In the genomic region with DNA sequence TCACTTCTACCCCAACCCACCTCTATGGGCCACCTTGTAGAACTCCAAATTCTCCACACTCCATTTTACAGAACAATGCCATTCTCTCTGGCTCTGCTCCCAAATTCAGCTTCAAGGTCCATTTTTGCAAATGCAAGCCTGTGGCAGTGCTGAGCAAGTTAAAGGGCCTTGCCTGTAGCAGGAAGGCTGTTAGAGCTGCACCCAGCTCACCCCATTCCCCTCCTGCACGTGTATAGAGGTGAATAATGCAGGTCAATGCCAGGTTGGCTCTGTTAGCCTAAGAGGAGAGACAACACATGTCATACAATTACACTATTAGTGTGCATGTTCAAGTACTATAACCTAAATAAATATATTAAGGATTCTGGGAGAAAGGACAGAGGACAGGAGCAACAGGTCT, we compare ENCODE assay signal across 23 cellular contexts.
"Had no signal": no experiment of that assay in that cellular context is flagged by ENCODE, and none has a peak within 500 bp of the region (broad histone marks: within the 10 kb centered on the region; RNA-seq: fewer than 3 reads in every experiment).

No MANE protein-coding gene starts in this region.

- H3K9me3 ChIP-seq: esophagus muscularis mucosa, gastroesophageal sphincter, heart left ventricle, lower lobe of right lung, ovary, psoas muscle, sigmoid colon, stomach, thyroid gland had no signal

- H2AFZ ChIP-seq: hepatocyte had no signal

- H3K36me3 Mint-ChIP-seq: natural killer cell; stimulated activated effector memory CD8-positive, alpha-beta T cell treated with anti-CD3 and anti-CD28 coated beads, Interleukin-12 subunit alpha, Interleukin-12 subunit beta, amount 100 ng/mL, for 72 hours had no signal

- H3K4me3 Mint-ChIP-seq: dendritic cell treated with granulocyte-macrophage colony-stimulating factor and Interleukin-4, amounts not matched to agents 40 ng/mL and 50 ng/mL, for 4 days; natural killer cell; stimulated activated effector memory CD8-positive, alpha-beta T cell treated with anti-CD3 and anti-CD28 coated beads, Interleukin-12 subunit alpha, Interleukin-12 subunit beta, amount 100 ng/mL, for 72 hours had no signal

- H3K4me3 ChIP-seq: esophagus muscularis mucosa, gastroesophageal sphincter, heart left ventricle, hepatocyte, lower lobe of right lung, ovary, psoas muscle, sigmoid colon, stomach, thyroid gland had no signal

- H3K27ac ChIP-seq: esophagus muscularis mucosa, foreskin keratinocyte, gastroesophageal sphincter, heart left ventricle, hepatocyte, lower lobe of right lung, ovary, psoas muscle, sigmoid colon, stomach, thyroid gland had no signal

- H3K27ac Mint-ChIP-seq: dendritic cell treated with granulocyte-macrophage colony-stimulating factor and Interleukin-4, amounts not matched to agents 40 ng/mL and 50 ng/mL, for 4 days; natural killer cell; stimulated activated effector memory CD8-positive, alpha-beta T cell treated with anti-CD3 and anti-CD28 coated beads, Interleukin-12 subunit alpha, Interleukin-12 subunit beta, amount 100 ng/mL, for 72 hours had no signal

- ATAC-seq: foreskin keratinocyte; gastroesophageal sphincter; heart left ventricle; left ventricle myocardium superior; lower lobe of right lung; natural killer cell; psoas muscle; right cardiac atrium; stimulated activated effector memory CD8-positive, alpha-beta T cell treated with anti-CD3 and anti-CD28 coated beads, Interleukin-12 subunit alpha, Interleukin-12 subunit beta, amount 100 ng/mL, for 72 hours had no signal

- H3K79me2 ChIP-seq: hepatocyte had no signal

- H3K36me3 ChIP-seq: esophagus muscularis mucosa, gastroesophageal sphincter, heart left ventricle, lower lobe of right lung, ovary, sigmoid colon, stomach, thyroid gland had no signal

- DNase-seq: effector CD8-positive, alpha-beta T cell; foreskin keratinocyte; heart left ventricle; left ventricle myocardium superior; lower lobe of right lung; natural killer cell; occipital lobe; ovary; posterior cingulate gyrus; psoas muscle; right cardiac atrium; sigmoid colon; stimulated activated CD4-positive, alpha-beta T cell treated with anti-CD3 and anti-CD28 coated beads, Interleukin-2, amount 100 ng/mL, for 24 hours; stimulated activated CD4-positive, alpha-beta T cell treated with anti-CD3 and anti-CD28 coated beads, Interleukin-4, amount 100 ng/mL, for 24 hours; stimulated activated naive CD4-positive, alpha-beta T cell treated with Interleukin-2 at 50 U/mL for 16 hours; stomach; thyroid gland; trophoblast cell had no signal

- H3K9me3 Mint-ChIP-seq: dendritic cell treated with granulocyte-macrophage colony-stimulating factor and Interleukin-4, amounts not matched to agents 40 ng/mL and 50 ng/mL, for 4 days; natural killer cell; stimulated activated effector memory CD8-positive, alpha-beta T cell treated with anti-CD3 and anti-CD28 coated beads, Interleukin-12 subunit alpha, Interleukin-12 subunit beta, amount 100 ng/mL, for 72 hours had no signal

- H3K27me3 ChIP-seq: foreskin keratinocyte, heart left ventricle, hepatocyte, ovary, thyroid gland had no signal

- H3K4me1 Mint-ChIP-seq: natural killer cell; stimulated activated effector memory CD8-positive, alpha-beta T cell treated with anti-CD3 and anti-CD28 coated beads, Interleukin-12 subunit alpha, Interleukin-12 subunit beta, amount 100 ng/mL, for 72 hours had no signal

- H3K4me2 ChIP-seq: hepatocyte had no signal

- H3K4me1 ChIP-seq: esophagus muscularis mucosa, foreskin keratinocyte, gastroesophageal sphincter, heart left ventricle, lower lobe of right lung, psoas muscle, sigmoid colon, stomach, thyroid gland had no signal
